21 cellular contexts compared by ENCODE assay signal in genomic region chr7:36763084-36763807, GRCh38. TPM values are rescaled to one million over a fixed set of nuclear protein-coding genes. Genes with fewer than 3 reads are reported as not detected.
DNase-seq lines count a peak whose midpoint lies in the region; ATAC-seq and TF ChIP-seq lines count a peak whose summit lies in the region.
"Had no signal": no experiment of that assay in that cellular context is flagged by ENCODE, and none has a peak within 500 bp of the region (broad histone marks: within the 10 kb centered on the region; RNA-seq: fewer than 3 reads in every experiment).

No MANE protein-coding gene starts in this region.

- H3K79me1 ChIP-seq in IMR-90 (ENCODE audit: low read depth in 1 of 2, low read length in 2 of 2): no peaks in the 10 kb centered on the region

- H2BK5ac ChIP-seq in IMR-90 (ENCODE audit: low read depth, low read length, poor library complexity, severe bottlenecking): no peak overlapping the region

- no peak overlapping the region for H2AK9ac ChIP-seq in IMR-90 (replicated peaks; ENCODE audit: low read depth, low read length, poor library complexity)

- H3K9me3 ChIP-seq in IMR-90 (ENCODE audit: control insufficient read depth, insufficient read depth, low read length) (no peaks in the 10 kb centered on the region), endodermal cell (ENCODE audit: control insufficient read depth, low read length) (no peaks in the 10 kb centered on the region)
- H3K9me3 ChIP-seq: upper lobe of left lung had no signal

- no peak overlapping the region for H4K91ac ChIP-seq in IMR-90 (ENCODE audit: insufficient read depth, low read depth, low read length)

- no peak for TF ChIP-seq POLR2A in IMR-90 (IDR thresholded peaks at IDR 0.05; ENCODE audit: low read depth, low read length)

- peak; percentile 53 for ATAC-seq in IMR-90 (ENCODE audit: low read depth)
- no peak for ATAC-seq in HG02884 (IDR thresholded peaks at IDR 0.05; ENCODE audit: unreplicated experiment)
- ATAC-seq in omental fat pad (ENCODE audit: low FRiP score): no peak
- ATAC-seq: activated CD4-positive, CD25-positive, alpha-beta regulatory T cell treated with anti-CD3 and anti-CD28 coated beads, Interleukin-2, amount 50 U/mL, for 24 hours; activated CD8-positive, alpha-beta memory T cell treated with anti-CD3 and anti-CD28 coated beads, Interleukin-2, amount 10 ng/mL, durations not matched to agents 7 days and 5 days; CD8-positive, alpha-beta T cell had no signal

- H3K27me3 Mint-ChIP-seq in endodermal cell (ENCODE audit: insufficient read depth) (no peaks in the 10 kb centered on the region), neural crest cell (ENCODE audit: low read depth) (no peaks in the 10 kb centered on the region)
- H3K27me3 Mint-ChIP-seq: activated CD8-positive, alpha-beta memory T cell treated with anti-CD3 and anti-CD28 coated beads, Interleukin-2, amount 10 ng/mL, durations not matched to agents 7 days and 5 days had no signal

- BruUV-seq in IMR-90 (replicated peaks; lab: Mats Ljungman, UMichigan): no TSS peak

- TF ChIP-seq RAD21 in IMR-90 (IDR thresholded peaks at IDR 0.05; ENCODE audit: low read length): no peak

- POLR2A ChIA-PET in IMR-90 (lab: Charles Lee; ENCODE audit: unreplicated experiment): no interaction called here

- WGBS in IMR-90 (ENCODE audit: extremely low coverage in 2 of 2, insufficient read length in 1 of 2), 2 experiments: 97% methylated on average over 5 of the region's 11 CpGs; no CpG with 5 or more reads in 1 of the 2 experiments
- 88% methylated on average over 10 to 11 of the region's 11 CpGs for WGBS in endodermal cell (ENCODE audit: insufficient coverage in 1 of 2, insufficient read length in 1 of 2), 2 experiments

- H4K5ac ChIP-seq in IMR-90 (ENCODE audit: low read depth, low read length): no peak overlapping the region

- intact Hi-C loops in IMR-90 (cut with micrococcal nuclease): no loop called here

- no peak overlapping the region for H3K27ac ChIP-seq in IMR-90 (ENCODE audit: insufficient read depth, low read length)
- no peak overlapping the region for H3K27ac ChIP-seq in endodermal cell (ENCODE audit: low read depth, low read length)
- H3K27ac ChIP-seq: coronary artery, upper lobe of left lung had no signal

- H3K18ac ChIP-seq in IMR-90 (ENCODE audit: low read depth, low read length): no peak overlapping the region

- H2AK5ac ChIP-seq in IMR-90 (ENCODE audit: low read depth, low read length): no peak overlapping the region

- no peak overlapping the region for H3K4ac ChIP-seq in IMR-90 (ENCODE audit: low read depth, low read length)

- H3K36me3 ChIP-seq in IMR-90 (ENCODE audit: control insufficient read depth, insufficient read depth, low read length) (no peaks in the 10 kb centered on the region), endodermal cell (ENCODE audit: control insufficient read depth, insufficient read depth, low read length) (no peaks in the 10 kb centered on the region)
- H3K36me3 ChIP-seq: upper lobe of left lung had no signal

- no peak overlapping the region for H3K4me2 ChIP-seq in IMR-90 (ENCODE audit: low read depth, low read length)

- H2AFZ ChIP-seq in IMR-90 (replicated peaks; ENCODE audit: low read length, poor library complexity): peak overlapping the region; percentile 64

- no peaks in the 10 kb centered on the region for H3K9me1 ChIP-seq in IMR-90 (ENCODE audit: insufficient read depth, low read length)

- dilution Hi-C loops in IMR-90 (cut with HindIII; ENCODE audit: low sequenced_read_pairs, unreplicated experiment): no loop called here

- CTCF ChIA-PET in IMR-90 (lab: Yijun Ruan, JAX): no interaction called here

- in situ Hi-C loops in IMR-90 (cut with MboI; ENCODE audit: low sequenced_read_pairs): no loop called here

- DNase-seq in NCI-H2171 treated with DMSO at 0.1 percent for 48 hours (lab: John Stamatoyannopoulos, UW) (peak; percentile 8), NCI-H2171 (lab: John Stamatoyannopoulos, UW) (no peak), IMR-90 (peak; percentile 31), endodermal cell (no peak), neural crest cell (ENCODE audit: low read depth, low spot score) (no peak), omental fat pad (ENCODE audit: low spot score) (no peak), AG08396 (ENCODE audit: low spot score) (no peak)
- DNase-seq: activated CD8-positive, alpha-beta memory T cell treated with anti-CD3 and anti-CD28 coated beads, Interleukin-2, amount 10 ng/mL, durations not matched to agents 7 days and 5 days; activated effector memory CD4-positive, alpha-beta T cell treated with anti-CD3 and anti-CD28 coated beads, Interleukin-2, amount 50 U/mL, for 16 hours; anterior cingulate cortex; CD8-positive, alpha-beta T cell; NCI-H1694 treated with DMSO at 0.1 percent for 48 hours; NCI-H774; RPMI8226; stimulated activated naive CD4-positive, alpha-beta T cell treated with Interleukin-2 at 50 U/mL for 16 hours had no signal

- H3K36me3 Mint-ChIP-seq in endodermal cell (ENCODE audit: low read depth): no peaks in the 10 kb centered on the region
- no peaks in the 10 kb centered on the region for H3K36me3 Mint-ChIP-seq in neural crest cell (ENCODE audit: low read depth)
- H3K36me3 Mint-ChIP-seq: CD8-positive, alpha-beta T cell had no signal

- no peak overlapping the region for H3K9ac ChIP-seq in IMR-90 (ENCODE audit: low read depth, low read length)
- H3K9ac ChIP-seq in endodermal cell (ENCODE audit: extremely low read depth, low read length, poor library complexity, severe bottlenecking): no peak overlapping the region

- H3K4me3 Mint-ChIP-seq in endodermal cell (no peak overlapping the region), neural crest cell (no peak overlapping the region)
- H3K4me3 Mint-ChIP-seq: activated CD8-positive, alpha-beta memory T cell treated with anti-CD3 and anti-CD28 coated beads, Interleukin-2, amount 10 ng/mL, durations not matched to agents 7 days and 5 days; CD8-positive, alpha-beta T cell had no signal

- H3K4me1 Mint-ChIP-seq in endodermal cell (peaks cover 21% of the 10 kb centered on the region), neural crest cell (peaks cover 14% of the 10 kb centered on the region)

- H3K4me3 ChIP-seq in IMR-90 (ENCODE audit: insufficient read depth, low read depth, low read length): no peak overlapping the region
- H3K4me3 ChIP-seq in endodermal cell (ENCODE audit: low read length): no peak overlapping the region
- H3K4me3 ChIP-seq: coronary artery, upper lobe of left lung had no signal

- no peaks in the 10 kb centered on the region for H3K27me3 ChIP-seq in IMR-90 (ENCODE audit: control insufficient read depth, insufficient read depth, low read length)
- no peaks in the 10 kb centered on the region for H3K27me3 ChIP-seq in endodermal cell (ENCODE audit: control insufficient read depth, insufficient read depth, low read length, poor library complexity, severe bottlenecking)
- H3K27me3 ChIP-seq: upper lobe of left lung had no signal

- no peak overlapping the region for H3K14ac ChIP-seq in IMR-90 (replicated peaks; ENCODE audit: low read depth, low read length)

- no peak overlapping the region for H2BK120ac ChIP-seq in IMR-90 (ENCODE audit: low read depth, low read length)

- H2BK15ac ChIP-seq in IMR-90 (ENCODE audit: low read depth, low read length): no peak overlapping the region

- TF ChIP-seq CTCF in IMR-90 (conservative IDR thresholded peaks at IDR 0.05; ENCODE audit: low read depth, low read length): no peak
- TF ChIP-seq CTCF in endodermal cell (conservative IDR thresholded peaks at IDR 0.05): no peak
- no peak for TF ChIP-seq CTCF in neural crest cell (conservative IDR thresholded peaks at IDR 0.05)
- no peak for TF ChIP-seq CTCF in omental fat pad (IDR thresholded peaks at IDR 0.05)

- no peak overlapping the region for H4K8ac ChIP-seq in IMR-90 (ENCODE audit: low read depth in 2 of 2, low read length in 2 of 2)

- H3K23ac ChIP-seq in IMR-90 (ENCODE audit: low read depth, low read length): no peak overlapping the region

- H3K56ac ChIP-seq in IMR-90 (ENCODE audit: extremely low read depth, insufficient read depth, low read length): no peak overlapping the region

- H3K9me3 Mint-ChIP-seq in endodermal cell (no peaks in the 10 kb centered on the region), neural crest cell (peaks cover 3% of the 10 kb centered on the region)
- H3K9me3 Mint-ChIP-seq: CD8-positive, alpha-beta T cell had no signal

- H2BK20ac ChIP-seq in IMR-90 (ENCODE audit: low read depth, low read length): no peak overlapping the region

- H4K20me1 ChIP-seq in IMR-90 (ENCODE audit: insufficient read depth, low read length): no peaks in the 10 kb centered on the region

- H3K27ac Mint-ChIP-seq in endodermal cell: peak overlapping the region; percentile 72
- H3K27ac Mint-ChIP-seq in neural crest cell (ENCODE audit: unreplicated experiment): peak overlapping the region; percentile 4
- H3K27ac Mint-ChIP-seq: activated CD8-positive, alpha-beta memory T cell treated with anti-CD3 and anti-CD28 coated beads, Interleukin-2, amount 10 ng/mL, durations not matched to agents 7 days and 5 days; CD8-positive, alpha-beta T cell had no signal

- no peaks in the 10 kb centered on the region for H3K4me1 ChIP-seq in IMR-90 (ENCODE audit: control insufficient read depth, insufficient read depth, low read length)
- peaks cover 5% of the 10 kb centered on the region for H3K4me1 ChIP-seq in endodermal cell (ENCODE audit: control insufficient read depth, insufficient read depth, low read length)
- H3K4me1 ChIP-seq: upper lobe of left lung had no signal

TF ChIP-seq in IMR-90, 13 proteins besides CTCF, POLR2A, EP300 and RAD21:
- no peak for TF ChIP-seq SMC3 (IDR thresholded peaks at IDR 0.05; ENCODE audit: low read depth, low read length)
- no peak for TF ChIP-seq USF2 (IDR thresholded peaks at IDR 0.05; ENCODE audit: low read depth, low read length)
- TF ChIP-seq MAFK (IDR thresholded peaks at IDR 0.05; ENCODE audit: low read depth, low read length): peak; percentile 84
- TF ChIP-seq NFE2L2 (IDR thresholded peaks at IDR 0.05; ENCODE audit: low read depth, low read length): peak; percentile 98

RNA-seq across cellular contexts. Expression of gene AOAH, which starts 39.0 kb away (rescaled TPM):
- total RNA-seq in IMR-90 (2012; rRNA removed) (not detected in 2 replicates), endodermal cell (1 to 10 TPM in 1 of 2 donors, under 1 TPM in 1; 0.70 to 1.6 TPM), neural crest cell (not detected in 2 replicates), omental fat pad (10 to 100 TPM in 3 of 4 donors, 1 to 10 TPM in 1; 5.8 to 27.9 (median 16.7) TPM)
- polyA plus RNA-seq in IMR-90 (2012; rRNA removed): not detected in 2 replicates
- not detected in 2 replicates for polyA plus RNA-seq in IMR-90 (2012; cell fraction: cytosol; rRNA removed)
- polyA plus RNA-seq in IMR-90 (2012; cell fraction: nucleus; rRNA removed; ENCODE audit: low replicate concordance): not detected in 2 replicates
- polyA plus RNA-seq in endodermal cell (2013, experiment 1 of 2): 0.14 TPM
- polyA plus RNA-seq in endodermal cell (2013, experiment 2 of 2): 0.21 TPM
- total RNA-seq: A673, MCF 10A had no signal

Comparison
In these comparisons a context has a peak if more than half of its experiments do, and no peak if none do; other contexts are left out.
1. DNase-seq: peak in NCI-H2171 treated with DMSO at 0.1 percent for 48 hours (single experiment) and IMR-90 (single experiment); none in NCI-H2171 (single experiment), endodermal cell (single experiment), neural crest cell (single experiment), omental fat pad (single experiment) and AG08396 (single experiment).